In genomic region chr1:158035976-158036583, GRCh38 we compare ENCODE assay signal across 8 cellular contexts. TPM values are rescaled to one million over a fixed set of nuclear protein-coding genes. Genes with fewer than 3 reads are reported as not detected.
DNase-seq lines count a peak whose midpoint lies in the region; ATAC-seq, FAIRE-seq and TF ChIP-seq lines count a peak whose summit lies in the region.

No MANE protein-coding gene starts in this region.

- FAIRE-seq in GM12878 (lab: Jason Lieb, UNC) = no peak

- H3K9me3 ChIP-seq in GM12878 (replicated peaks; ENCODE audit: control insufficient read depth, insufficient read depth, low read length) (no peaks in the 10 kb centered on the region), right lobe of liver (no peaks in the 10 kb centered on the region)

- H3K36me3 ChIP-seq in GM12878 (ENCODE audit: control insufficient read depth in 2 of 2, insufficient read depth in 2 of 2, low read length in 1 of 2) = no peaks in the 10 kb centered on the region
- H3K36me3 ChIP-seq in right lobe of liver = no peaks in the 10 kb centered on the region

- ATAC-seq in GM12878 (no peak), right lobe of liver (peak in 3 of 4 donors; percentile 14 to 61 (median 44)), GM19397 (IDR thresholded peaks at IDR 0.05; ENCODE audit: unreplicated experiment) (no peak), HG02678 (IDR thresholded peaks at IDR 0.05; ENCODE audit: unreplicated experiment) (no peak), GM21447 (IDR thresholded peaks at IDR 0.05; ENCODE audit: unreplicated experiment) (no peak)

- TF ChIP-seq EP300 in GM12878 (IDR thresholded peaks at IDR 0.05; ENCODE audit: borderline replicate concordance in 1 of 2, control insufficient read depth in 1 of 2, low read depth in 2 of 2, low read length in 2 of 2) = no peak

- RAD21 ChIA-PET in GM12878 (lab: Charles Lee; ENCODE audit: unreplicated experiment) = no interaction called here

- H3K4me3 ChIP-seq in GM12878 (no peak overlapping the region), right lobe of liver (no peak overlapping the region)

- H4K20me1 ChIP-seq in GM12878 (ENCODE audit: control insufficient read depth, insufficient read depth) = no peaks in the 10 kb centered on the region

- no peak overlapping the region for H3K9ac ChIP-seq in GM12878 (ENCODE audit: control insufficient read depth, insufficient read depth, low read length)

- no peaks in the 10 kb centered on the region for H3K79me2 ChIP-seq in GM12878 (ENCODE audit: control insufficient read depth, insufficient read depth, low read length)

- no peak overlapping the region for H2AFZ ChIP-seq in GM12878 (ENCODE audit: control insufficient read depth, low read depth, low read length)

- intact Hi-C loops in GM12878 (cut with micrococcal nuclease; ENCODE audit: unreplicated experiment) = no loop called here
- intact Hi-C loops in right lobe of liver (cut with DNase I) = no loop called here

- H3K4me2 ChIP-seq in GM12878 (ENCODE audit: control insufficient read depth, insufficient read depth) = no peak overlapping the region

- POLR2A ChIA-PET in GM12878 (lab: Charles Lee) = no interaction called here

- in situ Hi-C loops in GM12878 (cut with MboI) = no loop called here

- BruUV-seq in GM12878 (replicated peaks; lab: Mats Ljungman, UMichigan) = no TSS peak

- DNase-seq in DMS53 (lab: John Stamatoyannopoulos, UW) = peak; percentile 66
- DNase-seq in GM12878 (ENCODE audit: low read depth, low spot score) = no peak
- no peak for DNase-seq in right lobe of liver
- DNase-seq in iPS-NIHi7 (ENCODE audit: extremely low spot score) = no peak

- H3K27ac ChIP-seq in GM12878 (ENCODE audit: control insufficient read depth, insufficient read depth) (no peak overlapping the region), right lobe of liver (no peak overlapping the region)

- CTCF ChIA-PET in GM12878 (lab: Yijun Ruan, JAX) = interaction anchor here (0.7 to 1.6 kb wide), 7 partner anchors 16 to 571 kb away, joined by 3 to 6 read pairs (median 3); no protein-coding TSS in a partner anchor

- SMC1A ChIA-PET in GM12878 (lab: Charles Lee; ENCODE audit: uncharacterized antibody, unreplicated experiment) = interaction anchor here (1.5 kb wide), 1 partner anchor 456 kb away, joined by 3 read pairs; no protein-coding TSS in a partner anchor

- H3K4me1 ChIP-seq in GM12878 (ENCODE audit: control insufficient read depth, insufficient read depth, low read length) = no peaks in the 10 kb centered on the region
- no peaks in the 10 kb centered on the region for H3K4me1 ChIP-seq in right lobe of liver

- 27% methylated on average over 8 of the region's 8 CpGs for WGBS in GM12878 (ENCODE audit: insufficient coverage, insufficient replicate concordance, low lambda C conversion rate, missing lambda C conversion rate)
- 36% methylated on average over 8 of the region's 8 CpGs for WGBS in right lobe of liver (ENCODE audit: insufficient coverage, low coverage, low lambda C conversion rate, missing lambda C conversion rate)

- H3K27me3 ChIP-seq in GM12878 (replicated peaks in 1 of 2; ENCODE audit: control insufficient read depth in 2 of 2, insufficient read depth in 2 of 2, low read length in 1 of 2) (peaks cover 0 to 2% of the 10 kb centered on the region in 2 experiments; a peak in 2 of 4 replicates), right lobe of liver (no peaks in the 10 kb centered on the region)

- TF ChIP-seq RAD21 in GM12878 (IDR thresholded peaks at IDR 0.05; ENCODE audit: insufficient read depth, low read depth, low read length) = peak; percentile 42; the same call in 1 of the 2 replicates

- peak; percentile 65 for TF ChIP-seq CTCF in LNCAP (IDR thresholded peaks at IDR 0.05)
- peak; percentile 44 to 57 (median 46); a peak in 5 of 6 replicates for TF ChIP-seq CTCF in GM12878 (IDR thresholded peaks at IDR 0.05 in 2 of 3, conservative IDR thresholded peaks at IDR 0.05 in 1 of 3; ENCODE audit: control insufficient read depth in 2 of 3, extremely low read depth in 1 of 3, insufficient read depth in 1 of 3, low read depth in 3 of 3, low read length in 3 of 3)
- peak; percentile 50 to 63 (median 60) for TF ChIP-seq CTCF in right lobe of liver (IDR thresholded peaks at IDR 0.05)

- TF ChIP-seq POLR2A in GM12878 (IDR thresholded peaks at IDR 0.05; ENCODE audit: low read depth, low read length) (no peak), right lobe of liver (IDR thresholded peaks at IDR 0.05) (no peak)

TF ChIP-seq in GM12878, 131 proteins besides CTCF, POLR2A, EP300 and RAD21:
- TF ChIP-seq SMC3 (IDR thresholded peaks at IDR 0.05; ENCODE audit: borderline replicate concordance, low read length) (peak; percentile 39; the same call in 1 of the 2 replicates), E2F8 (IDR thresholded peaks at IDR 0.05; ENCODE audit: low read depth, partially characterized antibody) (no peak), ELK1 (IDR thresholded peaks at IDR 0.05; ENCODE audit: low read depth, low read length) (no peak), POLR2AphosphoS5 (IDR thresholded peaks at IDR 0.05; ENCODE audit: low read length) (no peak)
TF ChIP-seq in GM12878: peak in this region for 1.

RNA-seq across cellular contexts. Expression of gene KIRREL1, which starts 42.6 kb away (rescaled TPM):
- total RNA-seq in GM12878 (2013; cell fraction: nucleolus; rRNA removed) = 0.13 TPM in 1 of 2 replicates, not detected in the other
- total RNA-seq in GM12878 (2014; rRNA removed) = not detected in 2 replicates
- not detected in 2 replicates for total RNA-seq in GM12878 (2014; rRNA removed; fragmentation: Illumina TruSeq; extraction: Trizol)
- 0.05 and 0.15 TPM in 2 replicates for total RNA-seq in GM12878 (2021)
- not detected for polyA plus RNA-seq in GM12878 (2011; ENCODE audit: low read depth)
- not detected in 2 replicates for polyA plus RNA-seq in GM12878 (2011; rRNA removed)
- not detected in 2 replicates for polyA plus RNA-seq in GM12878 (2011; cell fraction: cytosol; rRNA removed)
- not detected in 2 replicates for polyA plus RNA-seq in GM12878 (2011; cell fraction: nucleus; rRNA removed)
- not detected in 2 replicates for polyA plus RNA-seq in GM12878 (2012)
- polyA plus RNA-seq in GM12878 (2014; fragmentation: Illumina TruSeq; extraction: Trizol) = not detected in 2 replicates
- polyA plus RNA-seq in GM12878 (2014; fragmentation: Nextera tagmentation; extraction: Ambion mirVana) = not detected
- not detected in 2 replicates for polyA plus RNA-seq in GM12878 (2014; rRNA removed)
- polyA plus RNA-seq in GM12878 (2016; fragmentation: Nextera tagmentation; extraction: Ambion mirVana) = not detected
- not detected in 2 replicates for polyA minus RNA-seq in GM12878 (2011; rRNA and poly(A)+ RNA removed)
- 0.27 and 0.42 TPM in 2 replicates for polyA minus RNA-seq in GM12878 (2011; cell fraction: cytosol; rRNA and poly(A)+ RNA removed)
- polyA minus RNA-seq in GM12878 (2011; cell fraction: nucleus; rRNA and poly(A)+ RNA removed) = 0.10 TPM in 1 of 2 replicates, not detected in the other
- total RNA-seq in right lobe of liver = 1 to 10 TPM; 1.1 to 4.9 (median 2.9) TPM

Comparison
In these comparisons a context has a peak if more than half of its experiments do, and no peak if none do; other contexts are left out.
1. ATAC-seq: peak in right lobe of liver (3 of 4); none in GM12878 (single experiment), GM19397 (single experiment), HG02678 (single experiment) and GM21447 (single experiment).
2. Peak in every context shown above with its lines, with median percentiles within 50 percentile points of each other: CTCF ChIP-seq.